Comparison of ENCODE assay signal across 8 cellular contexts in the genomic region with DNA sequence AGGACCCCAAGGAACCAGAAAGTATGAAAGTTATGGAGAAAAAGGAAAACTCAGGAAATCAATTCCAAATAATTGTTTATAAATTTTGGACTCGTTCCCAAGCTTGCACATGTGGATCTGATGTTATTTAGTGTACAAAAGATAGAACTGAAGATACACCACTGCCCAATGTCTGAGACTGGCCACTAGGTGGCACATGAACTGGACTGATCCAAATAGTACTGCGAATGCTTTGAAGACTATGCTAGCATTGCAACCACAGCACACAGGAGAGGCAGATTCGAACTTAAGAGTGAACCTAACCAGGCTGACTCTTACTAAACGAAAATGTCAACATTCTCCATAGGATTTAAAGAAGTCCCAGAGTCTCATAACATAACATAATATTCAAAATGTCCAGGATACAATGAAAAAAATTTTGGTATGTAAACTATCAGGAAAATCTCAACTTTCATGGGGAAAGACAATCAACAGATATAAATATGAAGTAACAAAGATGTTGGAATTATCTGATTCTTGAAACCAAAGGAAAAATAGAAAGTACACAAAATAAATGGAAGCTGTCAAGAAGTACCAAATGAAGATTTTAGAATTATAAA.
DNase-seq lines count a peak whose midpoint lies in the region; ATAC-seq, FAIRE-seq and TF ChIP-seq lines count a peak whose summit lies in the region.

No MANE protein-coding gene starts in this region.

- DNase-seq in NCI-H1105 (lab: John Stamatoyannopoulos, UW) (peak; percentile 37), right atrium auricular region (ENCODE audit: low spot score) (peak; percentile 62), small intestine (peak; percentile 46), cortex of kidney (lab: John Stamatoyannopoulos, UW) (no peak)
- peak; percentile 19 for DNase-seq in activated CD8-positive, alpha-beta T cell treated with anti-CD3 and anti-CD28 coated beads for 36 hours

- ATAC-seq in GM18502 (IDR thresholded peaks at IDR 0.05; ENCODE audit: poor library complexity, unreplicated experiment) = peak; percentile 93
- ATAC-seq in HG02798 (IDR thresholded peaks at IDR 0.05; ENCODE audit: poor library complexity, unreplicated experiment) = peak; percentile 69
- no peak for ATAC-seq in activated CD8-positive, alpha-beta T cell treated with anti-CD3 and anti-CD28 coated beads for 36 hours

- H3K4me1 Mint-ChIP-seq in activated CD8-positive, alpha-beta T cell treated with anti-CD3 and anti-CD28 coated beads for 36 hours (ENCODE audit: low read depth) = no peaks in the 10 kb centered on the region

- peak; percentile 94 for TF ChIP-seq CTCF in C4-2B (conservative IDR thresholded peaks at IDR 0.05)
- TF ChIP-seq CTCF in activated CD8-positive, alpha-beta T cell treated with anti-CD3 and anti-CD28 coated beads for 36 hours (IDR thresholded peaks at IDR 0.05) = peak; percentile 57
- peak; percentile 64 to 80 for TF ChIP-seq CTCF in right atrium auricular region (IDR thresholded peaks at IDR 0.05)

- CTCF ChIA-PET in activated CD8-positive, alpha-beta T cell treated with anti-CD3 and anti-CD28 coated beads for 36 hours (lab: Charles Lee) = interaction anchor here (1.0 kb wide), 2 partner anchors 15 to 306 kb away, joined by 3 to 4 read pairs; no protein-coding TSS in a partner anchor

- WGBS in small intestine, 3 donors = 15 to 27% (median 22%) methylated on average over 4 of the region's 4 CpGs

- no peaks in the 10 kb centered on the region for H3K36me3 ChIP-seq in right atrium auricular region
- H3K36me3 ChIP-seq in small intestine (ENCODE audit: control insufficient read depth in 2 of 2, insufficient read depth in 2 of 2, low read length in 2 of 2) = no peaks in the 10 kb centered on the region

- intact Hi-C loops in activated CD8-positive, alpha-beta T cell treated with anti-CD3 and anti-CD28 coated beads for 36 hours (cut with micrococcal nuclease) = no loop called here

- no peak overlapping the region for H3K4me3 Mint-ChIP-seq in activated CD8-positive, alpha-beta T cell treated with anti-CD3 and anti-CD28 coated beads for 36 hours

- H3K27me3 Mint-ChIP-seq in activated CD8-positive, alpha-beta T cell treated with anti-CD3 and anti-CD28 coated beads for 36 hours = no peaks in the 10 kb centered on the region

- H3K27ac ChIP-seq in C4-2B (no peak overlapping the region), right atrium auricular region (no peak overlapping the region), small intestine (ENCODE audit: low read depth in 1 of 2, low read length in 1 of 2) (no peak overlapping the region)

- FAIRE-seq in small intestine (lab: Jason Lieb, UNC) = no peak

- no peaks in the 10 kb centered on the region for H3K36me3 Mint-ChIP-seq in activated CD8-positive, alpha-beta T cell treated with anti-CD3 and anti-CD28 coated beads for 36 hours (ENCODE audit: low read depth)

- H3K27me3 ChIP-seq in right atrium auricular region (no peaks in the 10 kb centered on the region), small intestine (ENCODE audit: control insufficient read depth in 2 of 2, insufficient read depth in 2 of 2, low read length in 2 of 2) (no peaks in the 10 kb centered on the region)

- H3K9me3 ChIP-seq in right atrium auricular region = no peaks in the 10 kb centered on the region
- H3K9me3 ChIP-seq in small intestine (ENCODE audit: control insufficient read depth, low read depth) = no peaks in the 10 kb centered on the region

- POLR2A ChIA-PET in activated CD8-positive, alpha-beta T cell treated with anti-CD3 and anti-CD28 coated beads for 36 hours (lab: Charles Lee) = no interaction called here

- no peak overlapping the region for H3K27ac Mint-ChIP-seq in activated CD8-positive, alpha-beta T cell treated with anti-CD3 and anti-CD28 coated beads for 36 hours

- H3K9me3 Mint-ChIP-seq in activated CD8-positive, alpha-beta T cell treated with anti-CD3 and anti-CD28 coated beads for 36 hours = no peaks in the 10 kb centered on the region

- H3K4me3 ChIP-seq in right atrium auricular region (no peak overlapping the region), small intestine (ENCODE audit: low read depth in 1 of 2, low read length in 2 of 2) (no peak overlapping the region)

- H3K4me1 ChIP-seq in right atrium auricular region (no peaks in the 10 kb centered on the region), small intestine (ENCODE audit: control insufficient read depth in 2 of 2, insufficient read depth in 1 of 2, low read depth in 1 of 2, low read length in 1 of 2) (no peaks in the 10 kb centered on the region)
